8 cellular contexts compared by ENCODE assay signal in the genomic region with DNA sequence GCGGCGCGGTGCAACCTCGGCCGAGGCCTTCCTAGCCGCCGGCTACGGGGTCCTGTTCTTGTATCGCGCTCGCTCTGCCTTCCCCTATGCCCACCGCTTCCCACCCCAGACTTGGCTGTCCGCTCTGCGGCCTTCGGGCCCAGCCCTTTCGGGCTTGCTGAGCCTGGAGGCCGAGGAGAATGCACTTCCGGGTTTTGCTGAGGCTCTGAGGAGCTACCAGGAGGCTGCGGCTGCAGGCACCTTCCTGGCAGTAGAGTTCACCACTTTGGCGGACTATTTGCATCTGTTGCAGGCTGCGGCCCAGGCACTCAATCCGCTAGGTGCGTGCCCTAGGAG. TPM values are rescaled to one million over a fixed set of nuclear protein-coding genes. Genes with fewer than 3 reads are reported as not detected.
DNase-seq lines count a peak whose midpoint lies in the region; ATAC-seq and TF ChIP-seq lines count a peak whose summit lies in the region.

No MANE protein-coding gene starts in this region.

- H3F3A ChIP-seq in neural progenitor cell (ENCODE audit: low read depth) = peaks cover 16% of the 10 kb centered on the region

- H3K27me3 Mint-ChIP-seq in activated T-cell treated with anti-CD3 and anti-CD28 coated beads, Interleukin-2, amount 50 U/mL, for 4 hours (ENCODE audit: low read depth) = no peaks in the 10 kb centered on the region
- H3K27me3 Mint-ChIP-seq in neural progenitor cell (ENCODE audit: insufficient read depth, low read depth) = peaks cover 10% of the 10 kb centered on the region

- H3K27me3 ChIP-seq in BE2C (no peaks in the 10 kb centered on the region), neural progenitor cell (no peaks in the 10 kb centered on the region), suprapubic skin (no peaks in the 10 kb centered on the region)

- ATAC-seq in GM18909 (IDR thresholded peaks at IDR 0.05; ENCODE audit: poor library complexity, unreplicated experiment) (peak; percentile 67), HG03139 (IDR thresholded peaks at IDR 0.05; ENCODE audit: unreplicated experiment) (peak; percentile 51)
- ATAC-seq in activated T-cell treated with anti-CD3 and anti-CD28 coated beads, Interleukin-2, amount 50 U/mL, for 4 hours = peak; percentile 62 to 65

- peaks cover 43% of the 10 kb centered on the region for H3K4me1 Mint-ChIP-seq in activated T-cell treated with anti-CD3 and anti-CD28 coated beads, Interleukin-2, amount 50 U/mL, for 4 hours (ENCODE audit: low read depth)
- H3K4me1 Mint-ChIP-seq in neural progenitor cell = peaks cover 19% of the 10 kb centered on the region

- H3K9ac ChIP-seq in neural progenitor cell = peak overlapping the region; percentile 59

- H3K4me1 ChIP-seq in BE2C (no peaks in the 10 kb centered on the region), neural progenitor cell (peaks cover 5% of the 10 kb centered on the region), suprapubic skin (peaks cover 26% of the 10 kb centered on the region)

- TF ChIP-seq POLR2A in suprapubic skin (IDR thresholded peaks at IDR 0.05) = no peak

- peaks cover 20% of the 10 kb centered on the region for H3K79me2 ChIP-seq in neural progenitor cell (ENCODE audit: low read depth)

- no peaks in the 10 kb centered on the region for H4K20me1 ChIP-seq in neural progenitor cell (ENCODE audit: low read depth)

- H3K4me3 Mint-ChIP-seq in activated T-cell treated with anti-CD3 and anti-CD28 coated beads, Interleukin-2, amount 50 U/mL, for 4 hours = peak overlapping the region; percentile 92
- H3K4me3 Mint-ChIP-seq in neural progenitor cell = peak overlapping the region; percentile 88

- H3K36me3 Mint-ChIP-seq in activated T-cell treated with anti-CD3 and anti-CD28 coated beads, Interleukin-2, amount 50 U/mL, for 4 hours (ENCODE audit: insufficient read depth) = peaks cover 26% of the 10 kb centered on the region
- peaks cover 10% of the 10 kb centered on the region for H3K36me3 Mint-ChIP-seq in neural progenitor cell

- H3K36me3 ChIP-seq in BE2C (no peaks in the 10 kb centered on the region), neural progenitor cell (no peaks in the 10 kb centered on the region), suprapubic skin (peaks cover 27% of the 10 kb centered on the region)

- 1% methylated on average over 8 of the region's 23 CpGs for WGBS in suprapubic skin

- H3K9me3 Mint-ChIP-seq in activated T-cell treated with anti-CD3 and anti-CD28 coated beads, Interleukin-2, amount 50 U/mL, for 4 hours = no peaks in the 10 kb centered on the region
- H3K9me3 Mint-ChIP-seq in neural progenitor cell = no peaks in the 10 kb centered on the region

- peak overlapping the region; percentile 95 for H2AFZ ChIP-seq in neural progenitor cell (replicated peaks)

- TF ChIP-seq CTCF in BE2C (IDR thresholded peaks at IDR 0.05; ENCODE audit: low read depth, low read length) = no peak
- no peak for TF ChIP-seq CTCF in fibroblast of the aortic adventitia (IDR thresholded peaks at IDR 0.05; ENCODE audit: insufficient read depth, low read length)
- peak; percentile 1 for TF ChIP-seq CTCF in neural progenitor cell (IDR thresholded peaks at IDR 0.05)
- TF ChIP-seq CTCF in suprapubic skin (IDR thresholded peaks at IDR 0.05) = no peak

- no peak for TF ChIP-seq EP300 in suprapubic skin (IDR thresholded peaks at IDR 0.05)

- H3K4me3 ChIP-seq in BE2C (ENCODE audit: low read depth, low read length) (peak overlapping the region; percentile 78), fibroblast of the aortic adventitia (ENCODE audit: low read depth, low read length) (peak overlapping the region; percentile 78), neural progenitor cell (peak overlapping the region; percentile 85), suprapubic skin (peak overlapping the region; percentile 90)

- peak overlapping the region; percentile 89 for H3K4me2 ChIP-seq in neural progenitor cell

- H3K27ac Mint-ChIP-seq in neural progenitor cell = no peak overlapping the region

- DNase-seq in BE2C (no peak), NCI-H748 (lab: John Stamatoyannopoulos, UW; ENCODE audit: unreplicated experiment) (peak; percentile 99), fibroblast of the aortic adventitia (ENCODE audit: low read depth) (peak; percentile 61), neural progenitor cell (ENCODE audit: low spot score) (no peak), suprapubic skin (ENCODE audit: low spot score in 2 of 2) (peak; percentile 71 to 80)
- DNase-seq in activated T-cell treated with anti-CD3 and anti-CD28 coated beads, Interleukin-2, amount 50 U/mL, for 4 hours = peak; percentile 39

- H3K9me3 ChIP-seq in BE2C = no peaks in the 10 kb centered on the region
- no peaks in the 10 kb centered on the region for H3K9me3 ChIP-seq in neural progenitor cell (ENCODE audit: low read depth)
- no peaks in the 10 kb centered on the region for H3K9me3 ChIP-seq in suprapubic skin

- H3K27ac ChIP-seq in neural progenitor cell (peak overlapping the region; percentile 2), suprapubic skin (peak overlapping the region; percentile 94)

RNA-seq across cellular contexts. Expression of gene PPCS, which starts 0.4 kb away (rescaled TPM):
- 34.8 TPM for polyA plus RNA-seq in BE2C (2012; ENCODE audit: insufficient read depth, insufficient read length, low read depth)
- 10 to 100 TPM; 45.4 to 47.5 (median 46.2) TPM for total RNA-seq in activated T-cell treated with anti-CD3 and anti-CD28 coated beads, Interleukin-2, amount 50 U/mL, for 4 hours
- total RNA-seq in fibroblast of the aortic adventitia (ENCODE audit: low replicate concordance) (44.2 and 58.8 TPM in 2 replicates), neural progenitor cell (ENCODE audit: low replicate concordance) (43.1 and 63.3 TPM in 2 replicates), suprapubic skin (100 to 1,000 TPM in 1 of 4 donors, 10 to 100 TPM in 3; 50.1 to 115 (median 57.2) TPM)

RNA-seq across cellular contexts. Expression of gene ZMYND12, which starts 0.9 kb away (rescaled TPM):
- 0.88 TPM for polyA plus RNA-seq in BE2C (2012; ENCODE audit: insufficient read depth, insufficient read length, low read depth)
- under 1 TPM in 2 of 3 donors, not detected in 1; 0.11 to 0.28 TPM for total RNA-seq in activated T-cell treated with anti-CD3 and anti-CD28 coated beads, Interleukin-2, amount 50 U/mL, for 4 hours
- total RNA-seq in fibroblast of the aortic adventitia (ENCODE audit: low replicate concordance) = 0.82 and 1.6 TPM in 2 replicates
- 1.3 and 2.1 TPM in 2 replicates for total RNA-seq in neural progenitor cell (ENCODE audit: low replicate concordance)
- total RNA-seq in suprapubic skin = 1 to 10 TPM in 1 of 4 donors, under 1 TPM in 3; 0.52 to 3.0 (median 0.76) TPM

RNA-seq across cellular contexts. Expression of gene CCDC30, which starts 6.4 kb away (rescaled TPM):
- polyA plus RNA-seq in BE2C (2012; ENCODE audit: insufficient read depth, insufficient read length, low read depth) = 0.15 TPM
- total RNA-seq in activated T-cell treated with anti-CD3 and anti-CD28 coated beads, Interleukin-2, amount 50 U/mL, for 4 hours = under 1 TPM; 0.22 to 0.89 (median 0.55) TPM
- total RNA-seq in fibroblast of the aortic adventitia (ENCODE audit: low replicate concordance) (1.4 and 5.8 TPM in 2 replicates), neural progenitor cell (ENCODE audit: low replicate concordance) (2.0 and 2.8 TPM in 2 replicates), suprapubic skin (1 to 10 TPM in 3 of 4 donors, under 1 TPM in 1; 0.64 to 5.0 (median 2.0) TPM)

Comparison
In these comparisons a context has a peak if more than half of its experiments do, and no peak if none do; other contexts are left out.
1. DNase-seq: peak in NCI-H748 (single experiment), activated T-cell treated with anti-CD3 and anti-CD28 coated beads, Interleukin-2, amount 50 U/mL, for 4 hours (single experiment), fibroblast of the aortic adventitia (single experiment) and suprapubic skin (2 of 2); none in BE2C (single experiment) and neural progenitor cell (single experiment).
2. Peak in every context shown above with its lines, with median percentiles within 50 percentile points of each other: H3K4me3 ChIP-seq and ATAC-seq.